ENCODE assay signal across 1 cellular context in the genomic region with DNA sequence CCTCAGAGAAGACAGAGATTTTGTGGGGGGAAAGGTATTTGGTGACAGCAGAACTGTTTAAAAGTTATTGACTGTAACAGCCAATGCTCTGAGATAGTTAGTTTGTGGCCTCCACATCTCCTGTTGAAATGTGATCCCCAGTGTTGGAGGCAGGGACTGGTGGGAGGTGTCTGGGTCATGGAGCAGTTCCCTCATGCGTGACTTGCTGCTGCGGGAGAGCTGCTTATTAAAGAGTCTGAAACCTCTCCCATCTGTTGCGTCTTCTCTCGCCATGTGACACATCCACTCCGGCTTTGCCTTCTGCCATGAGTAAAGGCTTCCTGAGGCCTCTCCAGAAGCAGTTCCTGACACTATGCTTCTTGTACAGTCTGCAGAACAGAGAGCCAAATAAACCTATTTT.
TF ChIP-seq lines count a peak whose summit lies in the region.

No MANE protein-coding gene starts in this region.

TF ChIP-seq in H1, 55 proteins besides CTCF, POLR2A, EP300 and RAD21 (continued from another document):
- TF ChIP-seq EGR1 (IDR thresholded peaks at IDR 0.05; ENCODE audit: borderline replicate concordance, low read depth, low read length) (no peak), SP1 (IDR thresholded peaks at IDR 0.05; ENCODE audit: low read depth, low read length) (no peak), RNF2 (IDR thresholded peaks at IDR 0.05; ENCODE audit: borderline replicate concordance, low read depth, low read length, missing control alignments, poor library complexity, severe bottlenecking) (no peak), NANOG (IDR thresholded peaks at IDR 0.05; ENCODE audit: insufficient read depth, low read depth, low read length, poor library complexity, severe bottlenecking) (no peak)
